Comparison of ENCODE assay signal across 32 cellular contexts in the genomic region with DNA sequence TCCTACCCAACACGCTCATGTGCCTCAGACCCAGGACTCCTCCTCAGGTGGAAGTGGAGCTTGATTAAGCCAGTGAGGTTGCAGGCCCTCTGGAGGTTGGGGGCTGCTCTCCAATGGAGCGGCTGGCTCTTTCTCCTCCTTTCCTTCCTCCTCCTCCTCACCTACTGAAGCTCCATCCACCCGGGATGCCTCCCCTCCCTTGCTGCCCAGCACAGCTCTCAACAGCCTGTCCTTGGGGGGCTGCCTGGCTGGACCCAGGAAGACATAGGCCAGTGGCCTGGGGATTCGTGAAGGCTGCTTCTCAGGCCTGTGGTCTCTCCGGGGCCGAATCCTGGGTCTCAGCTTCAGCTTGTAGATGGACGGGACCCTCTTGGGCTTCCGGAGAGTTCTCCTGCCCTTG. TPM values are rescaled to one million over a fixed set of nuclear protein-coding genes. Genes with fewer than 3 reads are reported as not detected.
"Had no signal": no experiment of that assay in that cellular context is flagged by ENCODE, and none has a peak within 500 bp of the region (broad histone marks: within the 10 kb centered on the region; RNA-seq: fewer than 3 reads in every experiment).

No MANE protein-coding gene starts in this region.

- H3K9me3 ChIP-seq: colonic mucosa, esophagus squamous epithelium, gastrocnemius medialis, left lung, lower lobe of right lung, mucosa of descending colon had no signal

- H2AFZ ChIP-seq: hepatocyte had no signal

- H3K4me2 ChIP-seq: hepatocyte had no signal

- H3K4me3 ChIP-seq: colonic mucosa, esophagus squamous epithelium, gastrocnemius medialis, hepatocyte, left lung, lower lobe of right lung, mucosa of descending colon had no signal

- H3K36me3 ChIP-seq: colonic mucosa, esophagus squamous epithelium, gastrocnemius medialis, left lung, lower lobe of right lung had no signal

- ATAC-seq: effector memory CD8-positive, alpha-beta T cell; esophagus mucosa; gastrocnemius medialis; left cardiac atrium; left lung; left ventricle myocardium superior; lower lobe of right lung; mucosa of descending colon had no signal

- DNase-seq: colonic mucosa; cortex of kidney; effector CD8-positive, alpha-beta T cell; effector memory CD8-positive, alpha-beta T cell; endodermal cell; erythroblast; esophagus squamous epithelium; foreskin fibroblast; foreskin melanocyte; gastrocnemius medialis; glutamatergic neuron; head of caudate nucleus; hypothalamus; immature natural killer cell; left cardiac atrium; left ventricle myocardium superior; lower lobe of right lung; mesenchymal stem cell; mucosa of descending colon; naive B cell had no signal

- H3K27ac ChIP-seq: colonic mucosa, epithelial cell of prostate, esophagus squamous epithelium, gastrocnemius medialis, hepatocyte, left lung, lower lobe of right lung had no signal

RNA-seq across cellular contexts. Expression of gene GAS2L2, which starts 8.2 kb away (rescaled TPM):
- total RNA-seq: dermis microvascular lymphatic vessel endothelial cell, esophagus mucosa, esophagus squamous epithelium, glomerular endothelial cell, hepatocyte, kidney epithelial cell, mucosa of descending colon had no signal
- polyA plus RNA-seq: hepatocyte, immature natural killer cell had no signal

RNA-seq across cellular contexts. Expression of gene RASL10B, which starts 13.4 kb away (rescaled TPM):
- polyA plus RNA-seq: immature natural killer cell had no signal

RNA-seq across cellular contexts. Expression of gene C17orf50, which starts 15.9 kb away (rescaled TPM):
- total RNA-seq: colonic mucosa, dermis microvascular lymphatic vessel endothelial cell, endodermal cell, esophagus mucosa, esophagus squamous epithelium, gastrocnemius medialis, glomerular endothelial cell, hepatocyte, kidney epithelial cell, left cardiac atrium, left lung, left ventricle myocardium superior, lower leg skin, lower lobe of right lung, lung microvascular endothelial cell, mesenteric fat pad, mesothelial cell of epicardium, mucosa of descending colon, myocyte had no signal
- polyA plus RNA-seq: hepatocyte had no signal

RNA-seq across cellular contexts. Expression of gene MMP28, which starts 50.6 kb away (rescaled TPM):
- total RNA-seq: endodermal cell had no signal
- polyA plus RNA-seq: immature natural killer cell had no signal
